In the genomic region with DNA sequence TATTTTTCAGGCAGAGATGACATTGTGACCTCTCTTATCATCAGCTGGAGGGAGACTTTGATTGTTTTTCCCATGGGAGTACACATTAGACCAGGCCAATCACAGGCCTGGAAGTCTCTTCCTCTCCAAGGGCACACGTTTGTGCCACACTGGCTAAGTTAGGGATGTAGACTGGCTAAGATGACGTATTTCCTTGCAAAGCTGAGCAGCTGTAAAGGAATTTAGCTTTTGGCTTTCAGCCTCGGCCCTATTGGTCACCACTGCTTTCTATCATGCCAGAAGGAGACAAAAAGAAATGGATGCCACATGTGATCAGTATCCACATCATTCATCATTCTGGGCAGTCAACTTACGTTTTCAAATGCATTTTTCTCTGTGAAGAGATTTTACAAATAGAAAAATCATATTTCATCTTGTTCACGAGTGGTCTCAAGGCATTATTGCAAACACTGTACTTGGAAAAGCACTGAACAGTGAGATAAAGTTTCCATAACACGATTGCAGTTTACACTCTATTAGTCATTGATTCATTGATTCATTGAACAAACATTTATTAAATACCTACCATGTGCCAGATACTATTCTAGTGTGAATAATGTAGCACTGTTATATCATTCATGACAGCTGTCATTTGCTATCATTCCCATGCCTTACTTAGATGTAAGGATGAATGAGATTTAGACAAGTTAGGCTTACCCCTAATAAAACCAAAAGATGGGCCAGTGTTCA, we compare ENCODE assay signal across 16 cellular contexts. TPM values are rescaled to one million over a fixed set of nuclear protein-coding genes. Genes with fewer than 3 reads are reported as not detected.
DNase-seq lines count a peak whose midpoint lies in the region; ATAC-seq, FAIRE-seq and TF ChIP-seq lines count a peak whose summit lies in the region.
"Had no signal": no experiment of that assay in that cellular context is flagged by ENCODE, and none has a peak within 500 bp of the region (broad histone marks: within the 10 kb centered on the region; RNA-seq: fewer than 3 reads in every experiment).

No MANE protein-coding gene starts in this region.

- WGBS in right cardiac atrium = 39% methylated on average over 6 of the region's 6 CpGs

- H3K4me3 ChIP-seq in right cardiac atrium (ENCODE audit: low read length) (no peak overlapping the region), bronchial epithelial cell (ENCODE audit: low read depth, low read length) (no peak overlapping the region), colonic mucosa (no peak overlapping the region)
- H3K4me3 ChIP-seq in CD4-positive, alpha-beta memory T cell (ENCODE audit: low read length in 2 of 2) = no peak overlapping the region

- TF ChIP-seq CTCF in bronchial epithelial cell (IDR thresholded peaks at IDR 0.05; ENCODE audit: insufficient read depth, low read length, severe bottlenecking) (no peak), colonic mucosa (IDR thresholded peaks at IDR 0.05) (no peak)

- no peaks in the 10 kb centered on the region for H3K36me3 Mint-ChIP-seq in CD4-positive, alpha-beta memory T cell

- intact Hi-C loops in right cardiac atrium (cut with DNase I) (no loop called here), Right ventricle myocardium inferior (cut with DNase I) (no loop called here), colonic mucosa (cut with DNase I) (no loop called here)
- intact Hi-C loops in CD4-positive, alpha-beta memory T cell (cut with micrococcal nuclease) = no loop called here

- ATAC-seq in right cardiac atrium = peak; percentile 71 to 79
- no peak for ATAC-seq in Right ventricle myocardium inferior

- POLR2A ChIA-PET in CD4-positive, alpha-beta memory T cell (lab: Charles Lee; ENCODE audit: partially characterized antibody) = no interaction called here

- H3K4me1 ChIP-seq in right cardiac atrium (ENCODE audit: control insufficient read depth, insufficient read depth, low read length) = no peaks in the 10 kb centered on the region
- H3K4me1 ChIP-seq in CD4-positive, alpha-beta memory T cell (ENCODE audit: insufficient read depth, low read length) = no peaks in the 10 kb centered on the region
- H3K4me1 ChIP-seq in colonic mucosa = no peaks in the 10 kb centered on the region

- H3K9me3 ChIP-seq in right cardiac atrium (ENCODE audit: control insufficient read depth, low read length) (no peaks in the 10 kb centered on the region), colonic mucosa (no peaks in the 10 kb centered on the region)
- no peaks in the 10 kb centered on the region for H3K9me3 ChIP-seq in CD4-positive, alpha-beta memory T cell (ENCODE audit: control insufficient read depth in 1 of 2, low read length in 2 of 2)

- H3K36me3 ChIP-seq in bronchial epithelial cell (ENCODE audit: control insufficient read depth, insufficient read depth, low read length) = no peaks in the 10 kb centered on the region
- H3K36me3 ChIP-seq in CD4-positive, alpha-beta memory T cell (ENCODE audit: insufficient read depth, low read length) = no peaks in the 10 kb centered on the region
- H3K36me3 ChIP-seq in colonic mucosa = no peaks in the 10 kb centered on the region

- H3K27me3 ChIP-seq in right cardiac atrium (ENCODE audit: control insufficient read depth, insufficient read depth) (no peaks in the 10 kb centered on the region), bronchial epithelial cell (ENCODE audit: control insufficient read depth, insufficient read depth, low read length) (no peaks in the 10 kb centered on the region), colonic mucosa (no peaks in the 10 kb centered on the region)
- no peaks in the 10 kb centered on the region for H3K27me3 ChIP-seq in CD4-positive, alpha-beta memory T cell (ENCODE audit: insufficient read depth, low read length)

- peaks cover 0 to 14% (median 0%) of the 10 kb centered on the region in 4 donors for H3K4me1 Mint-ChIP-seq in CD4-positive, alpha-beta memory T cell

- H3K9me3 Mint-ChIP-seq in CD4-positive, alpha-beta memory T cell = peaks cover 0 to 5% (median under 1%) of the 10 kb centered on the region in 8 donors

- no peak overlapping the region for H3K9ac ChIP-seq in colonic mucosa (ENCODE audit: low read depth in 2 of 2, low read length in 2 of 2)

- H3K27ac ChIP-seq in right cardiac atrium (ENCODE audit: low read length) (no peak overlapping the region), colonic mucosa (no peak overlapping the region)
- H3K27ac ChIP-seq in CD4-positive, alpha-beta memory T cell (ENCODE audit: low read depth, low read length) = no peak overlapping the region

- no peak overlapping the region for H3K27ac Mint-ChIP-seq in CD4-positive, alpha-beta memory T cell

- H3K4me3 Mint-ChIP-seq in CD4-positive, alpha-beta memory T cell = no peak overlapping the region

- CTCF ChIA-PET in CD4-positive, alpha-beta memory T cell (lab: Charles Lee; ENCODE audit: partially characterized antibody) = no interaction called here

- FAIRE-seq in bronchial epithelial cell (lab: Jason Lieb, UNC) = no peak
- FAIRE-seq: A204.1, frontal cortex had no signal

- no peaks in the 10 kb centered on the region for H3K27me3 Mint-ChIP-seq in CD4-positive, alpha-beta memory T cell

- DNase-seq in right cardiac atrium (peak in 1 of 3 donors; percentile 36), Right ventricle myocardium inferior (ENCODE audit: missing footprints) (no peak), bronchial epithelial cell (ENCODE audit: low read depth) (peak; percentile 86), kidney tubule cell (ENCODE audit: low spot score) (peak; percentile 27), NCI-H748 treated with DMSO at 0.1 percent for 48 hours (lab: John Stamatoyannopoulos, UW) (no peak), colonic mucosa (no peak)
- no peak for DNase-seq in activated CD4-positive, CD25-positive, alpha-beta regulatory T cell treated with anti-CD3 and anti-CD28 coated beads, Interleukin-2, amount 50 U/mL, for 72 hours
- no peak for DNase-seq in CD4-positive, alpha-beta memory T cell
- DNase-seq: anterior cingulate cortex, DMS79 treated with DMSO at 0.1 percent for 48 hours, NCI-H526, posterior cingulate gyrus, SHP77 treated with DMSO at 0.1 percent for 48 hours had no signal

RNA-seq across cellular contexts. Expression of a gene that starts 27.0 kb away (rescaled TPM):
- total RNA-seq in right cardiac atrium = 10 to 100 TPM; 66.2 to 91.6 (median 75.3) TPM
- 128 TPM for polyA plus RNA-seq in right cardiac atrium
- 82.6 TPM for total RNA-seq in Right ventricle myocardium inferior
- 38.4 and 56.9 TPM in 2 replicates for total RNA-seq in bronchial epithelial cell
- total RNA-seq in CD4-positive, alpha-beta memory T cell = 10 to 100 TPM; 56.3 to 65.2 TPM
- polyA plus RNA-seq in CD4-positive, alpha-beta memory T cell = 100 to 1,000 TPM; 126 to 128 TPM
- 100 to 1,000 TPM in 1 of 2 donors, 10 to 100 TPM in 1; 89.0 to 148 TPM for total RNA-seq in colonic mucosa

RNA-seq across cellular contexts. Expression of a gene that starts 52.2 kb away (rescaled TPM):
- not detected for total RNA-seq in right cardiac atrium
- not detected for polyA plus RNA-seq in right cardiac atrium
- total RNA-seq in Right ventricle myocardium inferior = not detected
- 0.13 TPM in 1 of 2 replicates, not detected in the other for total RNA-seq in bronchial epithelial cell
- under 1 TPM in 1 of 2 experiments, not detected in 1; 0.25 TPM for total RNA-seq in CD4-positive, alpha-beta memory T cell
- not detected for polyA plus RNA-seq in CD4-positive, alpha-beta memory T cell
- not detected for total RNA-seq in colonic mucosa
- polyA plus RNA-seq: liver had no signal

Comparison
In these comparisons a context has a peak if more than half of its experiments do, and no peak if none do; other contexts are left out.
1. DNase-seq: peak in bronchial epithelial cell (single experiment) and kidney tubule cell (single experiment); none in Right ventricle myocardium inferior (single experiment), NCI-H748 treated with DMSO at 0.1 percent for 48 hours (single experiment), activated CD4-positive, CD25-positive, alpha-beta regulatory T cell treated with anti-CD3 and anti-CD28 coated beads, Interleukin-2, amount 50 U/mL, for 72 hours (single experiment), CD4-positive, alpha-beta memory T cell (0 of 5) and colonic mucosa (single experiment).